Comparison of ENCODE assay signal across 13 cellular contexts in genomic region chr5:35876922-35877321, GRCh38. TPM values are rescaled to one million over a fixed set of nuclear protein-coding genes. Genes with fewer than 3 reads are reported as not detected.
DNase-seq lines count a peak whose midpoint lies in the region; ATAC-seq, FAIRE-seq and TF ChIP-seq lines count a peak whose summit lies in the region.
"Had no signal": no experiment of that assay in that cellular context is flagged by ENCODE, and none has a peak within 500 bp of the region (broad histone marks: within the 10 kb centered on the region; RNA-seq: fewer than 3 reads in every experiment).

No MANE protein-coding gene starts in this region.

- TF ChIP-seq EP300 in HepG2 (IDR thresholded peaks at IDR 0.05; ENCODE audit: low read depth in 2 of 2, low read length in 2 of 2) (no peak), HepG2 (CRISPR knock-in tag; IDR thresholded peaks at IDR 0.05; ENCODE audit: borderline replicate concordance) (no peak)

- no peak for TF ChIP-seq RAD21 in HepG2 (CRISPR knock-in tag; IDR thresholded peaks at IDR 0.05)

- no peaks in the 10 kb centered on the region for H3K36me3 ChIP-seq in HepG2 (replicated peaks in 1 of 2; ENCODE audit: control insufficient read depth in 1 of 2, insufficient read depth in 2 of 2, low read length in 2 of 2)
- peaks cover 6% of the 10 kb centered on the region for H3K36me3 ChIP-seq in osteoblast (ENCODE audit: insufficient read depth, low read length)

- FAIRE-seq in HepG2 (lab: Jason Lieb, UNC): no peak
- FAIRE-seq: kidney had no signal

- DNase-seq in activated naive CD4-positive, alpha-beta T cell treated with Interleukin-2 at 50 U/mL for 16 hours: no peak
- DNase-seq in T1000 (lab: John Stamatoyannopoulos, UW) (peak; percentile 12), fibroblast of pulmonary artery (ENCODE audit: low read depth) (peak; percentile 17), Right ventricle myocardium superior (no peak), HepG2 (ENCODE audit: low spot score) (no peak), caudate nucleus (lab: John Stamatoyannopoulos, UW) (no peak), osteoblast (ENCODE audit: insufficient read length, low spot score, missing footprints) (no peak)
- DNase-seq: kidney, NCI-H1105, posterior cingulate gyrus had no signal

- H3K4me1 ChIP-seq in HepG2 (ENCODE audit: insufficient read depth, low read length) (no peaks in the 10 kb centered on the region), osteoblast (ENCODE audit: insufficient read depth, low read length) (no peaks in the 10 kb centered on the region)

- ATAC-seq in Right ventricle myocardium superior (ENCODE audit: poor library complexity): no peak
- ATAC-seq in HepG2: no peak

- no peak for TF ChIP-seq POLR2A in HepG2 (IDR thresholded peaks at IDR 0.05; ENCODE audit: insufficient read depth in 1 of 2, low read depth in 2 of 2, low read length in 2 of 2)

- no peaks in the 10 kb centered on the region for H3K27me3 ChIP-seq in HepG2 (ENCODE audit: control insufficient read depth in 1 of 2, insufficient read depth in 2 of 2, low read length in 2 of 2)
- no peaks in the 10 kb centered on the region for H3K27me3 ChIP-seq in osteoblast (ENCODE audit: insufficient read depth, low read length)

- peaks cover 17% of the 10 kb centered on the region for H3K9me3 Mint-ChIP-seq in activated naive CD4-positive, alpha-beta T cell treated with anti-CD3 and anti-CD28 coated beads, Interleukin-2, amount 50 U/mL, for 24 hours
- H3K9me3 Mint-ChIP-seq: T-helper 2 cell treated with Interferon-gamma antibody and Interleukin-4, amounts not matched to agents 5 μg/mL and 100 μg/mL, for 36 hours had no signal

- H2AFZ ChIP-seq in HepG2 (ENCODE audit: low read length) (no peak overlapping the region), osteoblast (ENCODE audit: low read length) (no peak overlapping the region)

- intact Hi-C loops in Right ventricle myocardium superior (cut with DNase I): no loop called here
- intact Hi-C loops in HepG2 (cut with micrococcal nuclease; ENCODE audit: unreplicated experiment): no loop called here

- H3K9me3 ChIP-seq in HepG2 (ENCODE audit: low read length) (no peaks in the 10 kb centered on the region), osteoblast (ENCODE audit: low read depth, low read length) (no peaks in the 10 kb centered on the region)

- in situ Hi-C loops in HepG2 (cut with HindIII; ENCODE audit: extremely low pct_ligation_motif_present, low pct_unique_long_range_greater_than_20kb): no loop called here

- POLR2A ChIA-PET in HepG2 (lab: Yijun Ruan, JAX): no interaction called here

- H3K27ac ChIP-seq in HepG2 (ENCODE audit: extremely low read length, insufficient read depth, low read length) (no peak overlapping the region), caudate nucleus (ENCODE audit: low read depth, low read length) (no peak overlapping the region), osteoblast (ENCODE audit: low read depth, low read length) (no peak overlapping the region)

- CTCF ChIA-PET in HepG2 (lab: Yijun Ruan, JAX; ENCODE audit: low intra/inter-chr PET ratio, low total read pairs): no interaction called here

- H3K4me3 ChIP-seq in fibroblast of pulmonary artery (replicated peaks; ENCODE audit: low read depth, low read length) (no peak overlapping the region), HepG2 (replicated peaks in 1 of 3; ENCODE audit: insufficient read depth in 1 of 3, low read depth in 2 of 3, low read length in 3 of 3) (no peak overlapping the region), osteoblast (ENCODE audit: insufficient read depth, low read length) (no peak overlapping the region)

- peak overlapping the region; percentile 93 for H3K27ac Mint-ChIP-seq in activated naive CD4-positive, alpha-beta T cell treated with anti-CD3 and anti-CD28 coated beads, Interleukin-2, amount 50 U/mL, for 24 hours

- H3K4me2 ChIP-seq in HepG2 (ENCODE audit: low read depth, low read length): no peak overlapping the region
- H3K4me2 ChIP-seq in osteoblast (ENCODE audit: insufficient read depth, low read length): no peak overlapping the region

- no TSS peak for BruUV-seq in HepG2 (replicated peaks; lab: Mats Ljungman, UMichigan)

- peaks cover 89% of the 10 kb centered on the region for H3K4me1 Mint-ChIP-seq in activated naive CD4-positive, alpha-beta T cell treated with anti-CD3 and anti-CD28 coated beads, Interleukin-2, amount 50 U/mL, for 24 hours

- H3K36me3 Mint-ChIP-seq in activated naive CD4-positive, alpha-beta T cell treated with anti-CD3 and anti-CD28 coated beads, Interleukin-2, amount 50 U/mL, for 24 hours: peaks cover 60% of the 10 kb centered on the region
- H3K36me3 Mint-ChIP-seq: CD14-positive monocyte had no signal

- peak overlapping the region; percentile 55 for H3K4me3 Mint-ChIP-seq in activated naive CD4-positive, alpha-beta T cell treated with anti-CD3 and anti-CD28 coated beads, Interleukin-2, amount 50 U/mL, for 24 hours
- H3K4me3 Mint-ChIP-seq: CD14-positive monocyte; T-helper 2 cell treated with Interferon-gamma antibody and Interleukin-4, amounts not matched to agents 5 μg/mL and 100 μg/mL, for 36 hours had no signal

- no peaks in the 10 kb centered on the region for H3K27me3 Mint-ChIP-seq in activated naive CD4-positive, alpha-beta T cell treated with anti-CD3 and anti-CD28 coated beads, Interleukin-2, amount 50 U/mL, for 24 hours

- TF ChIP-seq CTCF in fibroblast of pulmonary artery (IDR thresholded peaks at IDR 0.05; ENCODE audit: low read length, missing control alignments) (no peak), HepG2 (CRISPR knock-in tag; IDR thresholded peaks at IDR 0.05) (no peak), osteoblast (IDR thresholded peaks at IDR 0.05; ENCODE audit: extremely low read depth, low read depth, low read length) (no peak)

- H3K9ac ChIP-seq in HepG2 (ENCODE audit: insufficient read depth, low read depth, low read length): no peak overlapping the region

- WGBS in HepG2 (ENCODE audit: low lambda C conversion rate): 4% methylated on average over 3 of the region's 3 CpGs

- no peaks in the 10 kb centered on the region for H3K79me2 ChIP-seq in HepG2 (ENCODE audit: insufficient read depth, low read length)
- H3K79me2 ChIP-seq in osteoblast (ENCODE audit: insufficient read depth, low read length): no peaks in the 10 kb centered on the region

- no peaks in the 10 kb centered on the region for H4K20me1 ChIP-seq in HepG2 (ENCODE audit: insufficient read depth, low read length)
- no peaks in the 10 kb centered on the region for H4K20me1 ChIP-seq in osteoblast (ENCODE audit: insufficient read depth, low read length)

TF ChIP-seq in HepG2, 621 proteins besides CTCF, POLR2A, EP300 and RAD21:
- TF ChIP-seq BHLHE40 (IDR thresholded peaks at IDR 0.05; ENCODE audit: low read length): no peak
- no peak for TF ChIP-seq GFI1 (CRISPR knock-in tag; IDR thresholded peaks at IDR 0.05; ENCODE audit: borderline replicate concordance)
- no peak for TF ChIP-seq PAX8 (CRISPR knock-in tag; IDR thresholded peaks at IDR 0.05; ENCODE audit: borderline replicate concordance)
- no peak for TF ChIP-seq ZNF672 (CRISPR knock-in tag; IDR thresholded peaks at IDR 0.05)
- TF ChIP-seq MEIS1 (CRISPR knock-in tag; IDR thresholded peaks at IDR 0.05; ENCODE audit: borderline replicate concordance): no peak
- no peak for TF ChIP-seq ZC3H13 (CRISPR knock-in tag; IDR thresholded peaks at IDR 0.05)
- no peak for TF ChIP-seq ZNF512B (CRISPR knock-in tag; IDR thresholded peaks at IDR 0.05; ENCODE audit: borderline replicate concordance)

RNA-seq across cellular contexts. Expression of gene IL7R, which starts 20.2 kb away (rescaled TPM):
- total RNA-seq in Right ventricle myocardium superior (0.67 TPM), HepG2 (2016; rRNA removed; fragmentation: Illumina TruSeq; extraction: Trizol) (not detected in 2 replicates), osteoblast (2.2 and 2.7 TPM in 2 replicates)
- not detected in 2 replicates for total RNA-seq in HepG2 (2016; cell fraction: cytosol; rRNA removed; fragmentation: Illumina TruSeq; extraction: Trizol; ENCODE audit: low read depth)
- not detected in 2 replicates for total RNA-seq in HepG2 (2016; cell fraction: insoluble cytoplasmic fraction; rRNA removed; fragmentation: Illumina TruSeq; extraction: Trizol)
- total RNA-seq in HepG2 (2016; cell fraction: membrane; rRNA removed; fragmentation: Illumina TruSeq; extraction: Trizol): not detected in 2 replicates
- not detected in 2 replicates for total RNA-seq in HepG2 (2016; cell fraction: nucleus; rRNA removed; fragmentation: Illumina TruSeq; extraction: Trizol)
- polyA plus RNA-seq in HepG2 (2011; rRNA removed): not detected in 2 replicates
- not detected in 2 replicates for polyA plus RNA-seq in HepG2 (2011; cell fraction: cytosol; rRNA removed)
- polyA plus RNA-seq in HepG2 (2011; cell fraction: nucleus; rRNA removed): not detected in 2 replicates
- polyA plus RNA-seq in HepG2 (2012): not detected in 2 replicates
- polyA plus RNA-seq in HepG2 (2016; cell fraction: cytosol; fragmentation: Illumina TruSeq; extraction: Trizol; ENCODE audit: low read depth): not detected in 2 replicates
- not detected in 2 replicates for polyA plus RNA-seq in HepG2 (2016; cell fraction: insoluble cytoplasmic fraction; fragmentation: Illumina TruSeq; extraction: Trizol; ENCODE audit: low read depth)
- not detected in 2 replicates for polyA plus RNA-seq in HepG2 (2016; cell fraction: membrane; fragmentation: Illumina TruSeq; extraction: Trizol; ENCODE audit: low read depth)
- not detected in 2 replicates for polyA plus RNA-seq in HepG2 (2016; cell fraction: nucleus; fragmentation: Illumina TruSeq; extraction: Trizol; ENCODE audit: insufficient read depth, low read depth)
- polyA minus RNA-seq in HepG2 (2011; rRNA and poly(A)+ RNA removed; ENCODE audit: low replicate concordance): 3.3 TPM in 1 of 2 replicates, not detected in the other
- polyA minus RNA-seq in HepG2 (2011; cell fraction: cytosol; rRNA and poly(A)+ RNA removed): not detected in 2 replicates
- not detected in 2 replicates for polyA minus RNA-seq in HepG2 (2011; cell fraction: nucleus; rRNA and poly(A)+ RNA removed)

Comparison
In these comparisons a context has a peak if more than half of its experiments do, and no peak if none do; other contexts are left out.
1. DNase-seq: peak in T1000 (single experiment) and fibroblast of pulmonary artery (single experiment); none in activated naive CD4-positive, alpha-beta T cell treated with Interleukin-2 at 50 U/mL for 16 hours (single experiment), Right ventricle myocardium superior (single experiment), HepG2 (single experiment), caudate nucleus (0 of 61) and osteoblast (single experiment).